1 cellular context compared by ENCODE assay signal in the genomic region with DNA sequence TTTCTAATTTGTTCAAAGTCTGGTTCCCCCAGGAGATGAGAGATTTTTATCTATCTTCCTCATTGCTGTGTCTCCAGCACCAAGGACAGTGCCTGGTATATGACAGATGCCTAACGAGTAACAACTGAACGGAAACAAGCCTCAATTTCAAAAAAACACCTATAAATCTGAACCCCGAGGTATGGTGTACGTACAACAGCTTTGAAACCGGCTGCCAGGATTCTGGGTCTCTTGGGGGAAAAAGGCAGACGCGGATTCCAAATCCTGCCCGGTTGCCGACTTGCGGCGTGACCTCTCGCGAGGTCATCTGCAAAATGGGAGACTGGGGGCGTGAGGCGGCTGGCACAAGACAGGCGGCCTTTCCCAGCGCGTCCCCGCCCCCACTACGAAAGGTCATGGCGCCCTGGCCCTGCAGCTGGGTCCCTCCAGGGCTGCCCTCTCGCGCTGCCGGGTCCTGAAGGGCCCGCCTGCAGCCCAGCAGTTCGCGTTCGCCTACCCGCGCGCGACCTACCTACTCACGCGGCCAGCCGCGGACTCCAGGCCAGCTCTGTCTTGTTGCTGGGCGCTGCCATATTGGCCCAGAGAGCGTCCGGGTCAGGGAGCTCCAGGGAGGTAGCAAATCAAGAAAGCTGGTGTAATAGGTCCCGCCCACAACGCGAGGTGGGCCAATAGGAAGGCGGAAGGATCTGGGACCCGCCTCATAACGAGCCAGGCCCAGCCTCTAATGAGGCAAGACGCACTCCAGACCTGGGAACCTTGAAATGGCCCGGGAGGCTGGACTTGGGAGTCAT.
A peak's percentile ranks its signal among the peaks of the same experiment; 100 is the strongest.
TF ChIP-seq lines count a peak whose summit lies in the region.

Gene ECSIT (minus strand): TSS at position 584 of the 791 bp plus-strand sequence. CDS start 9,964 bp downstream, outside the sequence.

TF ChIP-seq in K562, 482 proteins besides CTCF, POLR2A, EP300 and RAD21 (continued from another document):
- TF ChIP-seq IRF9 (tag; IDR thresholded peaks at IDR 0.05): no peak
- TF ChIP-seq ZBTB17 (CRISPR knock-in tag; IDR thresholded peaks at IDR 0.05): 0 out of 2 replicates have a peak, but pooled peaks have one; percentile 20
- TF ChIP-seq CAMTA2 (CRISPR knock-in tag; conservative IDR thresholded peaks at IDR 0.05): no peak
- TF ChIP-seq PHTF2 (CRISPR knock-in tag; IDR thresholded peaks at IDR 0.05): no peak
- TF ChIP-seq MXI1 (IDR thresholded peaks at IDR 0.05; ENCODE audit: low read depth, low read length): peak; percentile 73
- no peak for TF ChIP-seq ZNF184 (CRISPR knock-in tag; IDR thresholded peaks at IDR 0.05)
- TF ChIP-seq GTF2A2 (tag; IDR thresholded peaks at IDR 0.05): no peak
- TF ChIP-seq TCF3 (CRISPR knock-in tag; IDR thresholded peaks at IDR 0.05): peak; percentile 7; the same call in 1 of the 2 replicates
- TF ChIP-seq POU5F1 (IDR thresholded peaks at IDR 0.05; ENCODE audit: borderline replicate concordance, low read depth, low read length, partially characterized antibody): no peak
- 0 out of 2 replicates have a peak, but pooled peaks have one; percentile 83 for TF ChIP-seq NFRKB (IDR thresholded peaks at IDR 0.05; ENCODE audit: low read depth)
- TF ChIP-seq ZNF668 (CRISPR knock-in tag; IDR thresholded peaks at IDR 0.05): no peak
- no peak for TF ChIP-seq ZSCAN29 (IDR thresholded peaks at IDR 0.05)
- no peak for TF ChIP-seq CC2D1A (IDR thresholded peaks at IDR 0.05)
- TF ChIP-seq ZZZ3 (IDR thresholded peaks at IDR 0.05): no peak
- TF ChIP-seq HNRNPK (IDR thresholded peaks at IDR 0.05; ENCODE audit: low read depth, low read length, poor library complexity, severe bottlenecking): no peak
- TF ChIP-seq, protein P1, sequence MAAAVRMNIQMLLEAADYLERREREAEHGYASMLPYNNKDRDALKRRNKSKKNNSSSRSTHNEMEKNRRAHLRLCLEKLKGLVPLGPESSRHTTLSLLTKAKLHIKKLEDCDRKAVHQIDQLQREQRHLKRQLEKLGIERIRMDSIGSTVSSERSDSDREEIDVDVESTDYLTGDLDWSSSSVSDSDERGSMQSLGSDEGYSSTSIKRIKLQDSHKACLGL (CRISPR knock-in tag; IDR thresholded peaks at IDR 0.05; ENCODE audit: borderline replicate concordance, poor library complexity, severe bottlenecking): peak; percentile 92
- no peak for TF ChIP-seq ELF1 (tag; IDR thresholded peaks at IDR 0.05)
- no peak for TF ChIP-seq MECOM (CRISPR knock-in tag; IDR thresholded peaks at IDR 0.05)
- no peak for TF ChIP-seq TOE1 (IDR thresholded peaks at IDR 0.05; ENCODE audit: borderline replicate concordance)
- TF ChIP-seq TOE1 (CRISPR knock-in tag; IDR thresholded peaks at IDR 0.05; ENCODE audit: borderline replicate concordance, low read depth): no peak
